ENCODE assay signal across 9 cellular contexts in the genomic region with DNA sequence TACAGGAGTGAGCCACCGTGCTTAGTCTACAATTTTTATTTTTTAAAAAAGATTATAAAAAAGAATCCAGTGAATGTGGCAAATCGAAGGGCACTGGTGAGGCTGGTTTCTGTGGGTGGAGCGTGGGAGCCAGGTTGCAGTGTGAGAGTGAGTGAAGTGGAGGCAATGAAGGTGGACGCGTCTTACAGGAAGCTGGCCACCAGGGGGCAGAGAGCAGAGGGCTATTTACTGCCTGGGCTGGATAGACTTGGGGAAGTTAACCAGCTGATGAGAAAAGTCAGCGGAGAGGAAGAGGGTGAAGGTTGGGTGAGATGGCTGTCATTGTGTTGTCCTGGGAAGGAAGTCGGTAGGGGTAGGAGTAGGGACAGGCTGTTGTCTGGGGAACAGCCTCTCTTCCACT. TPM values are rescaled to one million over a fixed set of nuclear protein-coding genes. Genes with fewer than 3 reads are reported as not detected.
DNase-seq lines count a peak whose midpoint lies in the region; ATAC-seq, FAIRE-seq and TF ChIP-seq lines count a peak whose summit lies in the region.
"Had no signal": no experiment of that assay in that cellular context is flagged by ENCODE, and none has a peak within 500 bp of the region (broad histone marks: within the 10 kb centered on the region; RNA-seq: fewer than 3 reads in every experiment).

No MANE protein-coding gene starts in this region.

- FAIRE-seq in GM18507 (lab: Jason Lieb, UNC), result peak; percentile 77

- no peaks in the 10 kb centered on the region for H3K4me1 Mint-ChIP-seq in activated CD4-positive, alpha-beta T cell treated with anti-CD3 and anti-CD28 coated beads, Interleukin-2, amount 10 ng/mL, durations not matched to agents 7 days and 5 days
- peaks cover 3% of the 10 kb centered on the region for H3K4me1 Mint-ChIP-seq in progenitor cell of endocrine pancreas (ENCODE audit: low read depth)
- H3K4me1 Mint-ChIP-seq: IgD-negative memory B cell had no signal

- no peak overlapping the region for H3K4me3 Mint-ChIP-seq in activated CD4-positive, alpha-beta T cell treated with anti-CD3 and anti-CD28 coated beads, Interleukin-2, amount 10 ng/mL, durations not matched to agents 7 days and 5 days
- H3K4me3 Mint-ChIP-seq in progenitor cell of endocrine pancreas (ENCODE audit: low read depth), result no peak overlapping the region

- no peak overlapping the region for H3K27ac Mint-ChIP-seq in activated CD4-positive, alpha-beta T cell treated with anti-CD3 and anti-CD28 coated beads, Interleukin-2, amount 10 ng/mL, durations not matched to agents 7 days and 5 days
- no peak overlapping the region for H3K27ac Mint-ChIP-seq in progenitor cell of endocrine pancreas
- H3K27ac Mint-ChIP-seq: IgD-negative memory B cell had no signal

- peak; percentile 85 for ATAC-seq in HG02852 (IDR thresholded peaks at IDR 0.05; ENCODE audit: unreplicated experiment)

- peaks cover 20% of the 10 kb centered on the region for H3K27me3 Mint-ChIP-seq in activated CD4-positive, alpha-beta T cell treated with anti-CD3 and anti-CD28 coated beads, Interleukin-2, amount 10 ng/mL, durations not matched to agents 7 days and 5 days
- H3K27me3 Mint-ChIP-seq in progenitor cell of endocrine pancreas, result peaks cover 24% of the 10 kb centered on the region

- peak; percentile 47 to 62 for DNase-seq in AML-193 (lab: John Stamatoyannopoulos, UW)
- DNase-seq in GM18507 (ENCODE audit: extremely low spot score, insufficient read length, low read depth), result peak; percentile 74
- peak; percentile 17 for DNase-seq in NCI-H2029 (lab: John Stamatoyannopoulos, UW)
- DNase-seq in activated CD4-positive, alpha-beta T cell treated with anti-CD3 and anti-CD28 coated beads, Interleukin-2, amount 10 ng/mL, durations not matched to agents 7 days and 5 days, result peak; percentile 52
- peak; percentile 54 for DNase-seq in fibroblast of pulmonary artery (ENCODE audit: low read depth)
- no peak for DNase-seq in progenitor cell of endocrine pancreas (ENCODE audit: low spot score, unreplicated experiment)
- no peak for DNase-seq in GOT3 (lab: John Stamatoyannopoulos, UW)

- no peak overlapping the region for H3K4me3 ChIP-seq in fibroblast of pulmonary artery (replicated peaks; ENCODE audit: low read depth, low read length)

- CTCF ChIA-PET in activated CD4-positive, alpha-beta T cell treated with anti-CD3 and anti-CD28 coated beads, Interleukin-2, amount 10 ng/mL, durations not matched to agents 7 days and 5 days (lab: Charles Lee), result interaction anchor here (0.5 to 0.8 kb wide), 2 partner anchors 8 to 556 kb away, joined by 3 read pairs; no protein-coding TSS in a partner anchor

- no peaks in the 10 kb centered on the region for H3K9me3 Mint-ChIP-seq in activated CD4-positive, alpha-beta T cell treated with anti-CD3 and anti-CD28 coated beads, Interleukin-2, amount 10 ng/mL, durations not matched to agents 7 days and 5 days
- peaks cover 4% of the 10 kb centered on the region for H3K9me3 Mint-ChIP-seq in progenitor cell of endocrine pancreas (ENCODE audit: low read depth)

- POLR2A ChIA-PET in activated CD4-positive, alpha-beta T cell treated with anti-CD3 and anti-CD28 coated beads, Interleukin-2, amount 10 ng/mL, durations not matched to agents 7 days and 5 days (lab: Charles Lee), result no interaction called here

- TF ChIP-seq CTCF in fibroblast of pulmonary artery (IDR thresholded peaks at IDR 0.05; ENCODE audit: low read length, missing control alignments) (peak; percentile 83), progenitor cell of endocrine pancreas (IDR thresholded peaks at IDR 0.05; ENCODE audit: unreplicated experiment) (peak; percentile 68)

- H3K36me3 Mint-ChIP-seq in activated CD4-positive, alpha-beta T cell treated with anti-CD3 and anti-CD28 coated beads, Interleukin-2, amount 10 ng/mL, durations not matched to agents 7 days and 5 days (ENCODE audit: low read depth), result no peaks in the 10 kb centered on the region
- peaks cover 28% of the 10 kb centered on the region for H3K36me3 Mint-ChIP-seq in progenitor cell of endocrine pancreas (ENCODE audit: insufficient read depth)

RNA-seq across cellular contexts. Expression of gene SCTR, which starts 6.8 kb away (rescaled TPM):
- not detected for total RNA-seq in activated CD4-positive, alpha-beta T cell treated with anti-CD3 and anti-CD28 coated beads, Interleukin-2, amount 10 ng/mL, durations not matched to agents 7 days and 5 days
- 33.1 and 34.9 TPM in 2 replicates for total RNA-seq in progenitor cell of endocrine pancreas

RNA-seq across cellular contexts. Expression of gene CFAP221, which starts 26.8 kb away (rescaled TPM):
- not detected for total RNA-seq in activated CD4-positive, alpha-beta T cell treated with anti-CD3 and anti-CD28 coated beads, Interleukin-2, amount 10 ng/mL, durations not matched to agents 7 days and 5 days
- total RNA-seq in progenitor cell of endocrine pancreas, result 33.0 and 37.4 TPM in 2 replicates

Comparison
In these comparisons a context has a peak if more than half of its experiments do, and no peak if none do; other contexts are left out.
1. DNase-seq: peak in AML-193 (2 of 2), GM18507 (single experiment), NCI-H2029 (single experiment), activated CD4-positive, alpha-beta T cell treated with anti-CD3 and anti-CD28 coated beads, Interleukin-2, amount 10 ng/mL, durations not matched to agents 7 days and 5 days (single experiment) and fibroblast of pulmonary artery (single experiment); none in progenitor cell of endocrine pancreas (single experiment) and GOT3 (single experiment).
2. RNA of gene SCTR, which starts 6.8 kb away (total RNA-seq): 33.1 to 34.9 TPM in progenitor cell of endocrine pancreas; not detected in activated CD4-positive, alpha-beta T cell treated with anti-CD3 and anti-CD28 coated beads, Interleukin-2, amount 10 ng/mL, durations not matched to agents 7 days and 5 days; every median in the first group is over 10 times any median in the second.
3. RNA of gene CFAP221, which starts 26.8 kb away (total RNA-seq): 33.0 to 37.4 TPM in progenitor cell of endocrine pancreas; not detected in activated CD4-positive, alpha-beta T cell treated with anti-CD3 and anti-CD28 coated beads, Interleukin-2, amount 10 ng/mL, durations not matched to agents 7 days and 5 days; every median in the first group is over 10 times any median in the second.